Comparison of ENCODE assay signal across 1 cellular context in the genomic region with DNA sequence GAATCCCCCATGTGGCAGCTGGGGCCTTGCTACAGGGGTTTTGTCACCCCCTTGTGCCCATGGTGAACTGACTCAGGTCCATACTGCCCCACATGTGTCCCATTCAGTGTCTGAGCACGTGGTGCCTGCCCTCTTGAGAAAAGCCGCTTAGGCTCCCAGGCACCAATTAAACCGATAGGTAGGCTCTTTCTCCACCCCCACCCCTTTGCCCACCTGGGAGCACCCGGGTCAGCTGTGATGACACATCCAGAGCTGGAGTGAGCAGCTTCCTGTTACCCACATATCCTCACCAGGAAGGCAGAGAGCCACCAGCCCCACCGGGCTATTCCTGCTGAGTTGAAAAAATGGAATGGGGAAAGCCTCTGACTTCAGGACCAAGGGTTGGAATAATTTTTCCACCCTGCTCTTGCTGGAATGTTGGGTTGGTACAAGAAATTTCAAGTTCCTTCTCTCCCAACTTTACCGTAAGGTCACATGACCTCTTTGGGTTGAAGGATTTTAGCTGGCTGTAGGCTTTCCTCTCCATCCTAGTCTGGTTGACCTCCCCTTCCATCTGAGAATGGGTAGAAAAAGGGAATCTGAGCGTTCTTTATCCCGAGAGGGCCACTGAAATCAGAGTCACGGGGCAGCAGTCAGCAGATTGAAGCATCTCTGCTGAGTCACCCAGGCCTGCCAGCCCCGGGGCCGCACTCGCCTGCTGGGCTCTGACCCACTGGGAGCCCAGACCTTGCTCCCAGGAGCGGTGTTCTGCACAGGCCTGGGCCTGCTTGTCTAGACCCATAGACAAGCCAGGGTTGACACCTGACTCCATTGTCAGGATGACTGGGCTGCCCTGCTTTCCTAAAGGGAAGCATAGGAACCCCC.
TF ChIP-seq lines count a peak whose summit lies in the region.

No MANE protein-coding gene starts in this region.

TF ChIP-seq in K562, 482 proteins besides CTCF, POLR2A, EP300 and RAD21 (continued from another document):
- TF ChIP-seq, protein P1, sequence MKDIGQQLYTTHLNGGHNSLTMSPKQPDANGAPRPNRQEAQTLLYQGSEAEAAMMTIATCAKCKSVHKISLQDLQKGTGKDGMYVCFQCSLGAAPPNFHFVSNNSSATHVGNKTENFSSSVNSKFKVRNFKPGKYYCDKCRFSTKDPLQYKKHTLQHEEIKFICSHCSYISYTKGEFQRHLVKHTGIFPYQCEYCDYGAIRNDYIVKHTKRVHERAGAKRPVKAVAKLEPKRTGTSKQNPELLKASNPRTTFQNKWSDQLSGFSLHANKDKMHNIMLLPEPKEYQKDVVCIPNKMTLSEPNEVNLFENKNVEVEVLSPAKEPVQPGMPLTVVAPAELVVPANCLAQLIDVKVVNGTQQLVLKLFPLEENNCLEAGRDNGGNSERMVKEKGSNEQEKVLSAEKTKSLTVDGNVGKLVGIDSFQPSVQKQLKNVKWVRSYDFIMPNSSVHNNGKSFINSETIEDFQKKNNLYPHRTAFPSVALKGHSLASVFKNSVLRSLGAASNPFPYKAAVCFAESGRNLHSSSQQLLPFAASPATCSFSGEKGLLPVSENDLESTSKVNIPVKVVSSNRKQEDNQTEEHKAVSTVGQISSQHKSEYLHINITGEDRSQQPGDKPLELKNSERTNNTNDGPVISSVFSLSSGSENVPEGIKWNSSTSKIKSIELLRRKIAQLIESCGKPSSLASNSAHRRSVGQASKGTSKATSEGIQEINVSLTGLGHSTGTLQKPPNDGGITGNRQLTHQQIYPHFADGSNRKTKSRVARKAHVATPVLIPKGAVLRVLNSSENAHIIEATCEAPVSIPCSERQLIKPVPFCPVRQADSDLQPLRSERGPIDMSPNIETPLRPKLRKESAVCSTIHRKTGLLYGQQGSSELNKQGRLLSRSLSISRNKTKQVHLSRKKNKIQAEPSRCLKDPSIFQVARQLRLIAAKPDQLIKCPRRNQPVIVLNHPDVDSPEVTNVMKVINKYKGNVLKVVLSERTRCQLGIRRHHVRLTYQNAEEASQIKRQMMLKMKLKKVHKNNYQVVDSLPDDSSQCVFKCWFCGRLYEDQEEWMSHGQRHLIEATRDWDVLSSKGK (CRISPR knock-in tag; IDR thresholded peaks at IDR 0.05), result no peak
- TF ChIP-seq TFE3 (CRISPR knock-in tag; IDR thresholded peaks at IDR 0.05) (peak; percentile 94), POLR2AphosphoS2 (IDR thresholded peaks at IDR 0.05; ENCODE audit: low read length) (no peak), FOXK1 (CRISPR knock-in tag; IDR thresholded peaks at IDR 0.05; ENCODE audit: borderline replicate concordance) (no peak), KDM1A (IDR thresholded peaks at IDR 0.05) (peak; percentile 92 to 94), ZNF75A (CRISPR knock-in tag; IDR thresholded peaks at IDR 0.05) (no peak), TAF9B (IDR thresholded peaks at IDR 0.05; ENCODE audit: partially characterized antibody) (no peak), RBM14 (IDR thresholded peaks at IDR 0.05; ENCODE audit: borderline replicate concordance, insufficient read depth, low read depth, low read length) (no peak), ZFX (CRISPR knock-in tag; IDR thresholded peaks at IDR 0.05) (peak; percentile 34; the same call in 1 of the 2 replicates), JUND (IDR thresholded peaks at IDR 0.05; ENCODE audit: borderline replicate concordance, low read depth, low read length) (peak; percentile 31; the same call in 1 of the 2 replicates), JUND (tag; IDR thresholded peaks at IDR 0.05; ENCODE audit: borderline replicate concordance, low read depth, low read length) (no peak; the same call in 2 of the 3 replicates), NCOA4 (IDR thresholded peaks at IDR 0.05; ENCODE audit: partially characterized antibody) (no peak), ZFP36 (IDR thresholded peaks at IDR 0.05; ENCODE audit: low read depth, low read length, partially characterized antibody) (peak; percentile 47), ZNF583 (CRISPR knock-in tag; IDR thresholded peaks at IDR 0.05) (0 out of 2 replicates have a peak, but pooled peaks have one; percentile 45), NFE2L1 (tag; IDR thresholded peaks at IDR 0.05; ENCODE audit: borderline replicate concordance, low read depth) (no peak), MEF2D (tag; conservative IDR thresholded peaks at IDR 0.05; ENCODE audit: low read depth) (0 out of 2 replicates have a peak, but pooled peaks have one; percentile 15), HNRNPL (IDR thresholded peaks at IDR 0.05; ENCODE audit: low read depth, low read length) (no peak), MAFG (tag; conservative IDR thresholded peaks at IDR 0.05) (peak; percentile 88), CSDE1 (IDR thresholded peaks at IDR 0.05) (no peak), CXXC5 (CRISPR knock-in tag; IDR thresholded peaks at IDR 0.05) (peak; percentile 44; the same call in 1 of the 2 replicates), PML (IDR thresholded peaks at IDR 0.05; ENCODE audit: low read length) (no peak), DPF2 (IDR thresholded peaks at IDR 0.05) (peak; percentile 43; the same call in 1 of the 2 replicates), MTA1 (IDR thresholded peaks at IDR 0.05; ENCODE audit: borderline replicate concordance) (no peak), NEUROD1 (IDR thresholded peaks at IDR 0.05; ENCODE audit: borderline replicate concordance, low read depth, low read length, partially characterized antibody) (peak; percentile 23), BHLHE40 (IDR thresholded peaks at IDR 0.05; ENCODE audit: low read length) (peak; percentile 63), BCL6 (CRISPR knock-in tag; IDR thresholded peaks at IDR 0.05) (no peak), ZNF316 (IDR thresholded peaks at IDR 0.05) (peak; percentile 82)
- TF ChIP-seq, protein P2, sequence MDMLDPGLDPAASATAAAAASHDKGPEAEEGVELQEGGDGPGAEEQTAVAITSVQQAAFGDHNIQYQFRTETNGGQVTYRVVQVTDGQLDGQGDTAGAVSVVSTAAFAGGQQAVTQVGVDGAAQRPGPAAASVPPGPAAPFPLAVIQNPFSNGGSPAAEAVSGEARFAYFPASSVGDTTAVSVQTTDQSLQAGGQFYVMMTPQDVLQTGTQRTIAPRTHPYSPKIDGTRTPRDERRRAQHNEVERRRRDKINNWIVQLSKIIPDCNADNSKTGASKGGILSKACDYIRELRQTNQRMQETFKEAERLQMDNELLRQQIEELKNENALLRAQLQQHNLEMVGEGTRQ (CRISPR knock-in tag; IDR thresholded peaks at IDR 0.05), result peak; percentile 9; the same call in 1 of the 2 replicates
- TF ChIP-seq, protein P3, sequence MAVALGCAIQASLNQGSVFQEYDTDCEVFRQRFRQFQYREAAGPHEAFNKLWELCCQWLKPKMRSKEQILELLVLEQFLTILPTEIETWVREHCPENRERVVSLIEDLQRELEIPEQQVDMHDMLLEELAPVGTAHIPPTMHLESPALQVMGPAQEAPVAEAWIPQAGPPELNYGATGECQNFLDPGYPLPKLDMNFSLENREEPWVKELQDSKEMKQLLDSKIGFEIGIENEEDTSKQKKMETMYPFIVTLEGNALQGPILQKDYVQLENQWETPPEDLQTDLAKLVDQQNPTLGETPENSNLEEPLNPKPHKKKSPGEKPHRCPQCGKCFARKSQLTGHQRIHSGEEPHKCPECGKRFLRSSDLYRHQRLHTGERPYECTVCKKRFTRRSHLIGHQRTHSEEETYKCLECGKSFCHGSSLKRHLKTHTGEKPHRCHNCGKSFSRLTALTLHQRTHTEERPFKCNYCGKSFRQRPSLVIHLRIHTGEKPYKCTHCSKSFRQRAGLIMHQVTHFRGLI (CRISPR knock-in tag; IDR thresholded peaks at IDR 0.05), result 0 out of 2 replicates have a peak, but pooled peaks have one; percentile 35
